In genomic region chr5:40033411-40033810, GRCh38 we compare ENCODE assay signal across 9 cellular contexts.
A peak's percentile ranks its signal among the peaks of the same experiment; 100 is the strongest.
DNase-seq lines count a peak whose midpoint lies in the region; ATAC-seq and TF ChIP-seq lines count a peak whose summit lies in the region.
"Had no signal": no experiment of that assay in that cellular context is flagged by ENCODE, and none has a peak within 500 bp of the region (broad histone marks: within the 10 kb centered on the region; RNA-seq: fewer than 3 reads in every experiment).

No MANE protein-coding gene starts in this region.

- H3K27me3 ChIP-seq in CD4-positive, CD25-positive, alpha-beta regulatory T cell (ENCODE audit: control insufficient read depth, insufficient read depth, low read length): no peaks in the 10 kb centered on the region
- H3K27me3 ChIP-seq in esophagus squamous epithelium: no peaks in the 10 kb centered on the region

- H3K36me3 Mint-ChIP-seq in CD4-positive, CD25-positive, alpha-beta regulatory T cell: no peaks in the 10 kb centered on the region
- H3K36me3 Mint-ChIP-seq in activated CD4-positive, alpha-beta T cell treated with anti-CD3 and anti-CD28 coated beads, Interleukin-2, amount 10 ng/mL, durations not matched to agents 24 days and 14 days (ENCODE audit: low read depth): no peaks in the 10 kb centered on the region

- H3K4me3 ChIP-seq in CD4-positive, CD25-positive, alpha-beta regulatory T cell (ENCODE audit: low read depth, low read length): no peak overlapping the region
- H3K4me3 ChIP-seq in esophagus squamous epithelium: no peak overlapping the region

- H3K27ac ChIP-seq in CD4-positive, CD25-positive, alpha-beta regulatory T cell (ENCODE audit: insufficient read depth, low read length, poor library complexity, severe bottlenecking): no peak overlapping the region
- H3K27ac ChIP-seq in esophagus squamous epithelium: no peak overlapping the region

- WGBS in esophagus squamous epithelium, 2 donors: 60 to 85% methylated on average over 3 of the region's 3 CpGs

- no peak overlapping the region for H3K4me3 Mint-ChIP-seq in CD4-positive, CD25-positive, alpha-beta regulatory T cell
- H3K4me3 Mint-ChIP-seq in activated CD4-positive, alpha-beta T cell treated with anti-CD3 and anti-CD28 coated beads, Interleukin-2, amount 10 ng/mL, durations not matched to agents 24 days and 14 days: no peak overlapping the region

- DNase-seq in CD4-positive, CD25-positive, alpha-beta regulatory T cell: peak in 1 of 3 donors; percentile 23
- peak; percentile 67 for DNase-seq in activated CD4-positive, alpha-beta T cell treated with anti-CD3 and anti-CD28 coated beads, Interleukin-2, amount 10 ng/mL, durations not matched to agents 24 days and 14 days
- DNase-seq in HPDE6-E6E7 (ENCODE audit: extremely low spot score) (no peak), esophagus squamous epithelium (lab: John Stamatoyannopoulos, UW) (no peak), SKM-1 (lab: John Stamatoyannopoulos, UW; ENCODE audit: unreplicated experiment) (no peak), SKM-1 treated with dmso at 0.1 percent for 144 hours (lab: John Stamatoyannopoulos, UW; ENCODE audit: unreplicated experiment) (no peak)
- DNase-seq: NCI-H82 had no signal

- TF ChIP-seq POLR2A in esophagus squamous epithelium (IDR thresholded peaks at IDR 0.05): no peak

- H3K9me3 ChIP-seq in CD4-positive, CD25-positive, alpha-beta regulatory T cell (ENCODE audit: control insufficient read depth in 2 of 2, low read length in 2 of 2): no peaks in the 10 kb centered on the region
- no peaks in the 10 kb centered on the region for H3K9me3 ChIP-seq in esophagus squamous epithelium

- H3K4me1 Mint-ChIP-seq in CD4-positive, CD25-positive, alpha-beta regulatory T cell: peaks cover 0 to 4% (median 1%) of the 10 kb centered on the region in 4 donors
- peaks cover 3% of the 10 kb centered on the region for H3K4me1 Mint-ChIP-seq in activated CD4-positive, alpha-beta T cell treated with anti-CD3 and anti-CD28 coated beads, Interleukin-2, amount 10 ng/mL, durations not matched to agents 24 days and 14 days

- TF ChIP-seq CTCF in esophagus squamous epithelium (IDR thresholded peaks at IDR 0.05): no peak

- no peak overlapping the region for H3K27ac Mint-ChIP-seq in CD4-positive, CD25-positive, alpha-beta regulatory T cell
- no peak overlapping the region for H3K27ac Mint-ChIP-seq in activated CD4-positive, alpha-beta T cell treated with anti-CD3 and anti-CD28 coated beads, Interleukin-2, amount 10 ng/mL, durations not matched to agents 24 days and 14 days

- H3K4me1 ChIP-seq in CD4-positive, CD25-positive, alpha-beta regulatory T cell (ENCODE audit: control insufficient read depth, insufficient read depth, low read length, poor library complexity, severe bottlenecking): no peaks in the 10 kb centered on the region
- no peaks in the 10 kb centered on the region for H3K4me1 ChIP-seq in esophagus squamous epithelium

- no peaks in the 10 kb centered on the region for H3K9me3 Mint-ChIP-seq in CD4-positive, CD25-positive, alpha-beta regulatory T cell
- no peaks in the 10 kb centered on the region for H3K9me3 Mint-ChIP-seq in activated CD4-positive, alpha-beta T cell treated with anti-CD3 and anti-CD28 coated beads, Interleukin-2, amount 10 ng/mL, durations not matched to agents 24 days and 14 days

- ATAC-seq in CD4-positive, CD25-positive, alpha-beta regulatory T cell (ENCODE audit: low read depth in 2 of 2): peak; percentile 52 to 57
- peak; percentile 90 for ATAC-seq in GM19372 (IDR thresholded peaks at IDR 0.05; ENCODE audit: low read depth, unreplicated experiment)
- ATAC-seq in HG03139 (IDR thresholded peaks at IDR 0.05; ENCODE audit: unreplicated experiment): peak; percentile 95

- H3K27me3 Mint-ChIP-seq in CD4-positive, CD25-positive, alpha-beta regulatory T cell: peaks cover 17% of the 10 kb centered on the region
- H3K27me3 Mint-ChIP-seq in activated CD4-positive, alpha-beta T cell treated with anti-CD3 and anti-CD28 coated beads, Interleukin-2, amount 10 ng/mL, durations not matched to agents 24 days and 14 days: peaks cover 2% of the 10 kb centered on the region

- no peaks in the 10 kb centered on the region for H3K36me3 ChIP-seq in CD4-positive, CD25-positive, alpha-beta regulatory T cell (ENCODE audit: control insufficient read depth, insufficient read depth, low read length)
- H3K36me3 ChIP-seq in esophagus squamous epithelium: no peaks in the 10 kb centered on the region

- intact Hi-C loops in activated CD4-positive, alpha-beta T cell treated with anti-CD3 and anti-CD28 coated beads, Interleukin-2, amount 10 ng/mL, durations not matched to agents 24 days and 14 days (cut with micrococcal nuclease): no loop called here
- intact Hi-C loops in esophagus squamous epithelium (cut with DNase I): no loop called here
